33 cellular contexts compared by ENCODE assay signal in genomic region chr6:119215885-119216590, GRCh38.
DNase-seq lines count a peak whose midpoint lies in the region; ATAC-seq, FAIRE-seq and TF ChIP-seq lines count a peak whose summit lies in the region.
"Had no signal": no experiment of that assay in that cellular context is flagged by ENCODE, and none has a peak within 500 bp of the region (broad histone marks: within the 10 kb centered on the region; RNA-seq: fewer than 3 reads in every experiment).

No MANE protein-coding gene starts in this region.

- H3K4me2 ChIP-seq in HepG2 (ENCODE audit: low read depth, low read length) (no peak overlapping the region), Karpas-422 (ENCODE audit: low read depth, low read length, poor library complexity, severe bottlenecking) (no peak overlapping the region)

- no TSS peak for BruUV-seq in HepG2 (replicated peaks; lab: Mats Ljungman, UMichigan)

- no peaks in the 10 kb centered on the region for H3K27me3 Mint-ChIP-seq in endodermal cell (ENCODE audit: insufficient read depth)
- no peaks in the 10 kb centered on the region for H3K27me3 Mint-ChIP-seq in activated CD4-positive, alpha-beta T cell treated with anti-CD3 and anti-CD28 coated beads for 36 hours
- H3K27me3 Mint-ChIP-seq: activated CD8-positive, alpha-beta T cell treated with anti-CD3 and anti-CD28 coated beads for 36 hours had no signal

- no peak for TF ChIP-seq CTCF in endodermal cell (conservative IDR thresholded peaks at IDR 0.05)
- TF ChIP-seq CTCF in HepG2 (CRISPR knock-in tag; IDR thresholded peaks at IDR 0.05): no peak
- TF ChIP-seq CTCF in thyroid gland (IDR thresholded peaks at IDR 0.05): no peak
- no peak for TF ChIP-seq CTCF in uterus (IDR thresholded peaks at IDR 0.05)

- POLR2A ChIA-PET in HepG2 (lab: Yijun Ruan, JAX): no interaction called here
- POLR2A ChIA-PET in activated CD4-positive, alpha-beta T cell treated with anti-CD3 and anti-CD28 coated beads for 36 hours (lab: Charles Lee): no interaction called here

- TF ChIP-seq POLR2A in HepG2 (IDR thresholded peaks at IDR 0.05; ENCODE audit: insufficient read depth in 1 of 2, low read depth in 2 of 2, low read length in 2 of 2) (no peak), thyroid gland (IDR thresholded peaks at IDR 0.05) (no peak), uterus (IDR thresholded peaks at IDR 0.05) (no peak)

- H3K4me3 Mint-ChIP-seq in endodermal cell: no peak overlapping the region
- no peak overlapping the region for H3K4me3 Mint-ChIP-seq in activated CD4-positive, alpha-beta T cell treated with anti-CD3 and anti-CD28 coated beads for 36 hours
- H3K4me3 Mint-ChIP-seq: activated CD8-positive, alpha-beta T cell treated with anti-CD3 and anti-CD28 coated beads for 36 hours; activated naive CD4-positive, alpha-beta T cell treated with anti-CD3 and anti-CD28 coated beads for 36 hours; activated T-helper 1 cell treated with anti-CD3 and anti-CD28 coated beads, Interleukin-12 subunit alpha, Interleukin-12 subunit beta, Interleukin-2, Interleukin-4 antibody, amounts not matched to agents 30 ng/mL and 10 ng/mL and 1 ng/mL, durations not matched to agents 14 hours and 24 hours and 36 hours; CD14-positive monocyte had no signal

- no peak overlapping the region for H3K27ac ChIP-seq in endodermal cell (ENCODE audit: low read depth, low read length)
- H3K27ac ChIP-seq in HepG2 (ENCODE audit: extremely low read length, insufficient read depth, low read length): peak overlapping the region; percentile 31
- peak overlapping the region in 2 of 3 donors; percentile 7 to 18 for H3K27ac ChIP-seq in thyroid gland
- no peak overlapping the region for H3K27ac ChIP-seq in uterus
- H3K27ac ChIP-seq in Karpas-422 (ENCODE audit: low read length): no peak overlapping the region
- H3K27ac ChIP-seq: 22Rv1, GM23248, SJSA1, transverse colon had no signal

- no peak for TF ChIP-seq EP300 in HepG2 (IDR thresholded peaks at IDR 0.05; ENCODE audit: low read depth in 2 of 2, low read length in 2 of 2)
- TF ChIP-seq EP300 in HepG2 (CRISPR knock-in tag; IDR thresholded peaks at IDR 0.05; ENCODE audit: borderline replicate concordance): no peak

- H3K9me3 Mint-ChIP-seq in endodermal cell: no peaks in the 10 kb centered on the region
- no peaks in the 10 kb centered on the region for H3K9me3 Mint-ChIP-seq in activated CD4-positive, alpha-beta T cell treated with anti-CD3 and anti-CD28 coated beads for 36 hours (ENCODE audit: low read depth)
- H3K9me3 Mint-ChIP-seq: activated CD8-positive, alpha-beta T cell treated with anti-CD3 and anti-CD28 coated beads for 36 hours; activated naive CD4-positive, alpha-beta T cell treated with anti-CD3 and anti-CD28 coated beads for 36 hours; activated T-helper 1 cell treated with anti-CD3 and anti-CD28 coated beads, Interleukin-12 subunit alpha, Interleukin-12 subunit beta, Interleukin-2, Interleukin-4 antibody, amounts not matched to agents 30 ng/mL and 10 ng/mL and 1 ng/mL, durations not matched to agents 14 hours and 24 hours and 36 hours; CD14-positive monocyte had no signal

- no peaks in the 10 kb centered on the region for H3K4me1 ChIP-seq in endodermal cell (ENCODE audit: control insufficient read depth, insufficient read depth, low read length)
- H3K4me1 ChIP-seq in HepG2 (ENCODE audit: insufficient read depth, low read length): peaks cover 52% of the 10 kb centered on the region
- peaks cover 5 to 16% of the 10 kb centered on the region in 2 donors for H3K4me1 ChIP-seq in thyroid gland
- H3K4me1 ChIP-seq in uterus: no peaks in the 10 kb centered on the region
- no peaks in the 10 kb centered on the region for H3K4me1 ChIP-seq in Karpas-422 (ENCODE audit: low read length)
- H3K4me1 ChIP-seq: SJSA1 had no signal

- H3K4me1 Mint-ChIP-seq in endodermal cell: peaks cover 9% of the 10 kb centered on the region
- no peaks in the 10 kb centered on the region for H3K4me1 Mint-ChIP-seq in activated CD4-positive, alpha-beta T cell treated with anti-CD3 and anti-CD28 coated beads for 36 hours
- H3K4me1 Mint-ChIP-seq: CD14-positive monocyte had no signal

- intact Hi-C loops in HepG2 (cut with micrococcal nuclease; ENCODE audit: unreplicated experiment) (no loop called here), thyroid gland (cut with DNase I) (no loop called here), uterus (cut with DNase I; ENCODE audit: low total_unique reads) (no loop called here)
- intact Hi-C loops in activated CD4-positive, alpha-beta T cell treated with anti-CD3 and anti-CD28 coated beads for 36 hours (cut with DNase I, micrococcal nuclease): no loop called here

- FAIRE-seq in HepG2 (lab: Jason Lieb, UNC): no peak
- FAIRE-seq: D721Med, frontal cortex had no signal

- no peak overlapping the region for H3K9ac ChIP-seq in endodermal cell (ENCODE audit: extremely low read depth, low read length, poor library complexity, severe bottlenecking)
- H3K9ac ChIP-seq in HepG2 (ENCODE audit: insufficient read depth, low read depth, low read length): no peak overlapping the region
- H3K9ac ChIP-seq in Karpas-422 (ENCODE audit: low read length): no peak overlapping the region
- H3K9ac ChIP-seq: GM23248 had no signal

- DNase-seq in NCI-H82 (lab: John Stamatoyannopoulos, UW) (peak; percentile 7), NCI-H82 treated with DMSO at 0.1 percent for 48 hours (lab: John Stamatoyannopoulos, UW; ENCODE audit: unreplicated experiment) (no peak), endodermal cell (no peak), HepG2 (ENCODE audit: low spot score) (peak; percentile 15), thyroid gland (peak; percentile 41 to 50), uterus (no peak), Karpas-422 (no peak)
- DNase-seq in activated CD4-positive, alpha-beta T cell treated with anti-CD3 and anti-CD28 coated beads for 36 hours: no peak
- DNase-seq: activated CD4-positive, CD25-positive, alpha-beta regulatory T cell treated with anti-CD3 and anti-CD28 coated beads, Interleukin-2, amount 50 U/mL, for 72 hours; activated CD8-positive, alpha-beta memory T cell treated with anti-CD3 and anti-CD28 coated beads, Interleukin-2, amount 50 U/mL, for 48 hours; activated CD8-positive, alpha-beta T cell treated with anti-CD3 and anti-CD28 coated beads for 36 hours; activated naive CD4-positive, alpha-beta T cell treated with anti-CD3 and anti-CD28 coated beads for 36 hours; cerebellar nuclear complex; dermis blood vessel endothelial cell; DND-41; GF-D8; GM23248; hippocampal formation; MV-4-11; NCI-H1436; NCI-H2081 treated with DMSO at 0.1 percent for 48 hours; NCI-H226; NCI-H526 treated with DMSO at 0.1 percent for 48 hours; posterior cingulate gyrus; stimulated activated CD4-positive, alpha-beta T cell treated with anti-CD3 and anti-CD28 coated beads, Interleukin-4, amount 100 ng/mL, for 1 hour; T-helper 1 cell; transverse colon had no signal

- H3K36me3 ChIP-seq in endodermal cell (ENCODE audit: control insufficient read depth, insufficient read depth, low read length): peaks cover 4% of the 10 kb centered on the region
- peaks cover 10 to 36% of the 10 kb centered on the region in 2 experiments for H3K36me3 ChIP-seq in HepG2 (replicated peaks in 1 of 2; ENCODE audit: control insufficient read depth in 1 of 2, insufficient read depth in 2 of 2, low read length in 2 of 2)
- no peaks in the 10 kb centered on the region for H3K36me3 ChIP-seq in thyroid gland
- no peaks in the 10 kb centered on the region for H3K36me3 ChIP-seq in uterus
- H3K36me3 ChIP-seq in Karpas-422 (ENCODE audit: insufficient read depth, low read length): no peaks in the 10 kb centered on the region
- H3K36me3 ChIP-seq: SJSA1, transverse colon had no signal

- peak overlapping the region; percentile 0 for H3K27ac Mint-ChIP-seq in endodermal cell
- no peak overlapping the region for H3K27ac Mint-ChIP-seq in activated CD4-positive, alpha-beta T cell treated with anti-CD3 and anti-CD28 coated beads for 36 hours
- H3K27ac Mint-ChIP-seq: activated CD8-positive, alpha-beta T cell treated with anti-CD3 and anti-CD28 coated beads for 36 hours; activated naive CD4-positive, alpha-beta T cell treated with anti-CD3 and anti-CD28 coated beads for 36 hours; activated T-helper 1 cell treated with anti-CD3 and anti-CD28 coated beads, Interleukin-12 subunit alpha, Interleukin-12 subunit beta, Interleukin-2, Interleukin-4 antibody, amounts not matched to agents 30 ng/mL and 10 ng/mL and 1 ng/mL, durations not matched to agents 14 hours and 24 hours and 36 hours had no signal

- peaks cover 5% of the 10 kb centered on the region for H3K36me3 Mint-ChIP-seq in endodermal cell (ENCODE audit: low read depth)
- H3K36me3 Mint-ChIP-seq in activated CD4-positive, alpha-beta T cell treated with anti-CD3 and anti-CD28 coated beads for 36 hours (ENCODE audit: low read depth): no peaks in the 10 kb centered on the region

- 90 to 92% methylated on average over 7 to 8 of the region's 9 CpGs for WGBS in endodermal cell (ENCODE audit: insufficient coverage in 1 of 2, insufficient read length in 1 of 2), 2 experiments
- 88% methylated on average over 9 of the region's 9 CpGs for WGBS in HepG2 (ENCODE audit: low lambda C conversion rate)
- WGBS in thyroid gland, 2 donors: 72 to 80% methylated on average over 9 of the region's 9 CpGs

- no peaks in the 10 kb centered on the region for H3K9me3 ChIP-seq in endodermal cell (ENCODE audit: control insufficient read depth, low read length)
- no peaks in the 10 kb centered on the region for H3K9me3 ChIP-seq in HepG2 (ENCODE audit: low read length)
- H3K9me3 ChIP-seq in thyroid gland: no peaks in the 10 kb centered on the region
- H3K9me3 ChIP-seq in uterus: no peaks in the 10 kb centered on the region
- H3K9me3 ChIP-seq in Karpas-422 (ENCODE audit: low read length): no peaks in the 10 kb centered on the region
- H3K9me3 ChIP-seq: SJSA1, transverse colon had no signal

- in situ Hi-C loops in HepG2 (cut with HindIII; ENCODE audit: extremely low pct_ligation_motif_present, low pct_unique_long_range_greater_than_20kb): no loop called here

- CTCF ChIA-PET in HepG2 (lab: Yijun Ruan, JAX; ENCODE audit: low intra/inter-chr PET ratio, low total read pairs): no interaction called here
- CTCF ChIA-PET in activated CD4-positive, alpha-beta T cell treated with anti-CD3 and anti-CD28 coated beads for 36 hours (lab: Charles Lee): no interaction called here

- H3K79me2 ChIP-seq in HepG2 (ENCODE audit: insufficient read depth, low read length): peaks cover 37% of the 10 kb centered on the region
- H3K79me2 ChIP-seq in Karpas-422 (ENCODE audit: low read length): no peaks in the 10 kb centered on the region

- H4K20me1 ChIP-seq in HepG2 (ENCODE audit: insufficient read depth, low read length) (peaks cover 13% of the 10 kb centered on the region; the same call in 1 of the 2 replicates), Karpas-422 (ENCODE audit: insufficient read depth, low read depth, low read length) (no peaks in the 10 kb centered on the region)

- H3K27me3 ChIP-seq in endodermal cell (ENCODE audit: control insufficient read depth, insufficient read depth, low read length, poor library complexity, severe bottlenecking): no peaks in the 10 kb centered on the region
- no peaks in the 10 kb centered on the region for H3K27me3 ChIP-seq in HepG2 (ENCODE audit: control insufficient read depth in 1 of 2, insufficient read depth in 2 of 2, low read length in 2 of 2)
- no peaks in the 10 kb centered on the region for H3K27me3 ChIP-seq in thyroid gland
- no peaks in the 10 kb centered on the region for H3K27me3 ChIP-seq in uterus
- no peaks in the 10 kb centered on the region for H3K27me3 ChIP-seq in Karpas-422 (ENCODE audit: low read length)
- H3K27me3 ChIP-seq: SJSA1, transverse colon had no signal

- H2AFZ ChIP-seq in HepG2 (ENCODE audit: low read length) (no peak overlapping the region), Karpas-422 (ENCODE audit: low read length) (no peak overlapping the region)
- H2AFZ ChIP-seq: GM23248 had no signal

- peak; percentile 72 for ATAC-seq in HepG2
- ATAC-seq in activated CD4-positive, alpha-beta T cell treated with anti-CD3 and anti-CD28 coated beads for 36 hours: no peak
- ATAC-seq: activated CD8-positive, alpha-beta T cell treated with anti-CD3 and anti-CD28 coated beads for 36 hours had no signal

- no peaks in the 10 kb centered on the region for H3K9me2 ChIP-seq in Karpas-422 (replicated peaks; ENCODE audit: insufficient read depth, low read length)

- H3K4me3 ChIP-seq in endodermal cell (ENCODE audit: low read length) (no peak overlapping the region), HepG2 (replicated peaks in 1 of 3; ENCODE audit: insufficient read depth in 1 of 3, low read depth in 2 of 3, low read length in 3 of 3) (no peak overlapping the region), thyroid gland (replicated peaks in 1 of 3) (no peak overlapping the region), uterus (no peak overlapping the region), Karpas-422 (ENCODE audit: low read length) (no peak overlapping the region)
- H3K4me3 ChIP-seq: GM23248, SJSA1, transverse colon had no signal

- TF ChIP-seq RAD21 in HepG2 (CRISPR knock-in tag; IDR thresholded peaks at IDR 0.05): no peak

Comparison
In these comparisons a context has a peak if more than half of its experiments do, and no peak if none do; other contexts are left out.
1. DNase-seq: peak in NCI-H82 (single experiment), HepG2 (single experiment) and thyroid gland (2 of 2); none in NCI-H82 treated with DMSO at 0.1 percent for 48 hours (single experiment), endodermal cell (single experiment), uterus (0 of 2), activated CD4-positive, alpha-beta T cell treated with anti-CD3 and anti-CD28 coated beads for 36 hours (single experiment) and Karpas-422 (single experiment).
2. H3K27ac ChIP-seq: peak in HepG2 (single experiment) and thyroid gland (2 of 3); none in endodermal cell (single experiment), uterus (0 of 2) and Karpas-422 (single experiment).